Comparison of ENCODE assay signal across 8 cellular contexts in genomic region chr2:74148457-74149248, GRCh38.
DNase-seq lines count a peak whose midpoint lies in the region; ATAC-seq lines count a peak whose summit lies in the region.

No MANE protein-coding gene starts in this region.

- H3K27ac ChIP-seq in SK-N-MC (peak overlapping the region; percentile 26; the same call in 1 of the 2 replicates), substantia nigra (ENCODE audit: low read depth, low read length, poor library complexity, severe bottlenecking) (peak overlapping the region; percentile 88)

- no peaks in the 10 kb centered on the region for H3K9me3 ChIP-seq in SK-N-MC (ENCODE audit: low read depth, low read length)
- H3K9me3 ChIP-seq in iPS-15b (ENCODE audit: control insufficient read depth, insufficient read depth, low read length), result no peaks in the 10 kb centered on the region

- no peak overlapping the region for H3K9ac ChIP-seq in SK-N-MC (ENCODE audit: insufficient read length)
- H3K9ac ChIP-seq in iPS-15b (ENCODE audit: low read depth, low read length), result peak overlapping the region; percentile 91

- ATAC-seq in HG02798 (IDR thresholded peaks at IDR 0.05; ENCODE audit: poor library complexity, unreplicated experiment), result no peak

- H3K36me3 ChIP-seq in SK-N-MC (ENCODE audit: insufficient read depth, low read length) (peaks cover 18% of the 10 kb centered on the region), iPS-15b (ENCODE audit: control insufficient read depth, insufficient read depth, low read length) (peaks cover 4% of the 10 kb centered on the region)

- H3K4me1 ChIP-seq in iPS-15b (ENCODE audit: control insufficient read depth, insufficient read depth, low read length), result peaks cover 8% of the 10 kb centered on the region

- peak; percentile 45 for DNase-seq in DMS153 treated with DMSO at 0.1 percent for 48 hours (lab: John Stamatoyannopoulos, UW; ENCODE audit: unreplicated experiment)
- DNase-seq in DMS153 (lab: John Stamatoyannopoulos, UW), result no peak
- DNase-seq in SK-N-MC (ENCODE audit: low read depth, low spot score), result no peak
- DNase-seq in substantia nigra (lab: John Stamatoyannopoulos, UW), result peak in 1 of 49 donors; percentile 3
- no peak for DNase-seq in NCI-H2029 treated with DMSO at 0.1 percent for 48 hours (lab: John Stamatoyannopoulos, UW)
- no peak for DNase-seq in stimulated activated CD4-positive, alpha-beta T cell treated with anti-CD3 and anti-CD28 coated beads, Interleukin-12 subunit alpha, Interleukin-12 subunit beta, amount 100 ng/mL, for 4 hours

- H3K27me3 ChIP-seq in iPS-15b (ENCODE audit: control insufficient read depth, insufficient read depth, low read length), result no peaks in the 10 kb centered on the region

- peak overlapping the region; percentile 97; the same call in 1 of the 2 replicates for H3K4me3 ChIP-seq in SK-N-MC
- H3K4me3 ChIP-seq in iPS-15b (ENCODE audit: low read depth, low read length), result peak overlapping the region; percentile 88
